ENCODE assay signal across 1 cellular context in genomic region chr10:96493871-96494525, GRCh38.
TF ChIP-seq lines count a peak whose summit lies in the region.

No MANE protein-coding gene starts in this region.

TF ChIP-seq in WTC11, 78 proteins besides CTCF, POLR2A, EP300 and RAD21 (continued from another document):
- TF ChIP-seq ZNF532 (CRISPR knock-in tag; IDR thresholded peaks at IDR 0.05; ENCODE audit: borderline replicate concordance): no peak
TF ChIP-seq in WTC11: peak in this region for 0.
